18 cellular contexts compared by ENCODE assay signal in the genomic region with DNA sequence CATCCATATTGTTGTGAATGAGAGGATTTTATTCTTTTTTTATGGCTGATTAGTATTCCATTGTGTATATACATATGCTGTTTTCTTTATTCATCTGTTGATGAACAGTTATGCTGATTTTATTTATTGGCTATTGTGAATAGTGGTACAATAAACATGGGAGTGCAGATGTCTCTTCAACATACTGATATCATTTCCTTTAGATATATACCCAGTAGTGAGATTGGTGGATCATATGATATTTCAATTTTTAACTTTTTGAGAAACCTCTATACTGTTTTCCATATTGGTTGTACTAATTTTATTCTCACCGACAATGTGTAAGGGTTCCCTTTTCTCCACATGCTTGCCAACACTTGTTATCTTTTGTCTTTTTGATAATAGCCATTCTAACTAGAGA.
"Had no signal": no experiment of that assay in that cellular context is flagged by ENCODE, and none has a peak within 500 bp of the region (broad histone marks: within the 10 kb centered on the region; RNA-seq: fewer than 3 reads in every experiment).

No MANE protein-coding gene starts in this region.

- FAIRE-seq: endothelial cell of umbilical vein, frontal cortex, keratinocyte had no signal

- DNase-seq: dermis blood vessel endothelial cell; dorsolateral prefrontal cortex; effector CD4-positive, alpha-beta T cell; effector memory CD4-positive, alpha-beta T cell; foreskin keratinocyte; heart left ventricle; hypothalamus; immature natural killer cell; left cardiac atrium; left lung; left ventricle myocardium superior; lower lobe of right lung; mesenchymal stem cell; mucosa of descending colon; naive B cell had no signal
